43 cellular contexts compared by ENCODE assay signal in genomic region chrX:135170468-135170867, GRCh38. TPM values are rescaled to one million over a fixed set of nuclear protein-coding genes. Genes with fewer than 3 reads are reported as not detected.
"Had no signal": no experiment of that assay in that cellular context is flagged by ENCODE, and none has a peak within 500 bp of the region (broad histone marks: within the 10 kb centered on the region; RNA-seq: fewer than 3 reads in every experiment).

No MANE protein-coding gene starts in this region.

- H3K27ac Mint-ChIP-seq: activated naive CD4-positive, alpha-beta T cell treated with anti-CD3 and anti-CD28 coated beads for 36 hours; activated naive CD4-positive, alpha-beta T cell treated with anti-CD3 and anti-CD28 coated beads, Interleukin-2, amount 10 ng/mL, durations not matched to agents 7 days and 5 days; activated naive CD4-positive, alpha-beta T cell treated with anti-CD3 and anti-CD28 coated beads, Interleukin-2, amount 50 U/mL, for 24 hours; activated naive CD4-positive, alpha-beta T cell treated with anti-CD3 and anti-CD28 coated beads, Interleukin-2, amount 50 U/mL, for 72 hours; activated naive CD8-positive, alpha-beta T cell; activated naive CD8-positive, alpha-beta T cell treated with anti-CD3 and anti-CD28 coated beads for 36 hours; activated naive CD8-positive, alpha-beta T cell treated with anti-CD3 and anti-CD28 coated beads, Interleukin-2, amount 10 ng/mL, durations not matched to agents 7 days and 5 days; activated naive CD8-positive, alpha-beta T cell treated with anti-CD3 and anti-CD28 coated beads, Interleukin-2, amount 50 U/mL, for 24 hours; activated T-cell treated with anti-CD3 and anti-CD28 coated beads, Interleukin-2, amount 50 U/mL, for 72 hours; activated T-helper 1 cell treated with anti-CD3 and anti-CD28 coated beads, Interleukin-12 subunit alpha, Interleukin-12 subunit beta, Interleukin-2, Interleukin-4 antibody, amounts not matched to agents 30 ng/mL and 10 ng/mL and 1 ng/mL, durations not matched to agents 14 hours and 24 hours and 36 hours; activated T-helper 17 cell treated with anti-CD3 and anti-CD28 coated beads, Interleukin-2, amount 50 U/mL, for 72 hours; activated T-helper 2 cell treated with anti-CD3 and anti-CD28 coated beads, Interferon-gamma antibody, Interleukin-2, Interleukin-4, amounts not matched to agents 10 μg/mL and 5 μg/mL and 100 μg/mL, durations not matched to agents 14 hours and 24 hours and 36 hours; brain had no signal

- H3K27me3 ChIP-seq: adrenal gland, ascending aorta, body of pancreas, brain microvascular endothelial cell, cardiac muscle cell, colonic mucosa had no signal

- FAIRE-seq: astrocyte, bronchial epithelial cell, colon had no signal

- H3K9me3 ChIP-seq: adrenal gland, ascending aorta, body of pancreas, breast epithelium, colonic mucosa had no signal

- H3K4me3 Mint-ChIP-seq: activated naive CD4-positive, alpha-beta T cell treated with anti-CD3 and anti-CD28 coated beads for 36 hours; activated naive CD4-positive, alpha-beta T cell treated with anti-CD3 and anti-CD28 coated beads, Interleukin-2, amount 10 ng/mL, durations not matched to agents 7 days and 5 days; activated naive CD4-positive, alpha-beta T cell treated with anti-CD3 and anti-CD28 coated beads, Interleukin-2, amount 50 U/mL, for 24 hours; activated naive CD8-positive, alpha-beta T cell; activated naive CD8-positive, alpha-beta T cell treated with anti-CD3 and anti-CD28 coated beads for 36 hours; activated naive CD8-positive, alpha-beta T cell treated with anti-CD3 and anti-CD28 coated beads, Interleukin-2, amount 10 ng/mL, durations not matched to agents 7 days and 5 days; activated naive CD8-positive, alpha-beta T cell treated with anti-CD3 and anti-CD28 coated beads, Interleukin-2, amount 50 U/mL, for 24 hours; activated T-cell treated with anti-CD3 and anti-CD28 coated beads, Interleukin-2, amount 50 U/mL, for 4 hours; activated T-cell treated with anti-CD3 and anti-CD28 coated beads, Interleukin-2, amount 50 U/mL, for 72 hours; activated T-helper 1 cell treated with anti-CD3 and anti-CD28 coated beads, Interleukin-12 subunit alpha, Interleukin-12 subunit beta, Interleukin-2, Interleukin-4 antibody, amounts not matched to agents 30 ng/mL and 10 ng/mL and 1 ng/mL, durations not matched to agents 14 hours and 24 hours and 36 hours; activated T-helper 17 cell treated with anti-CD3 and anti-CD28 coated beads, Interleukin-2, amount 50 U/mL, for 72 hours; brain; central memory CD8-positive, alpha-beta T cell had no signal

- ATAC-seq: activated naive CD4-positive, alpha-beta T cell treated with anti-CD3 and anti-CD28 coated beads, Interleukin-2, amount 50 U/mL, for 72 hours; activated naive CD8-positive, alpha-beta T cell treated with anti-CD3 and anti-CD28 coated beads, Interleukin-2, amount 50 U/mL, for 24 hours; activated T-cell treated with anti-CD3 and anti-CD28 coated beads, Interleukin-2, amount 50 U/mL, for 4 hours; activated T-cell treated with anti-CD3 and anti-CD28 coated beads, Interleukin-2, amount 50 U/mL, for 72 hours; activated T-helper 17 cell treated with anti-CD3 and anti-CD28 coated beads, Interleukin-2, amount 50 U/mL, for 72 hours; body of pancreas had no signal

- H3K4me1 ChIP-seq: adrenal gland, ascending aorta, body of pancreas, breast epithelium, colonic mucosa had no signal

- H3K9me3 Mint-ChIP-seq: activated naive CD4-positive, alpha-beta T cell treated with anti-CD3 and anti-CD28 coated beads for 36 hours; activated naive CD4-positive, alpha-beta T cell treated with anti-CD3 and anti-CD28 coated beads, Interleukin-2, amount 10 ng/mL, durations not matched to agents 7 days and 5 days; activated naive CD4-positive, alpha-beta T cell treated with anti-CD3 and anti-CD28 coated beads, Interleukin-2, amount 50 U/mL, for 24 hours; activated naive CD4-positive, alpha-beta T cell treated with anti-CD3 and anti-CD28 coated beads, Interleukin-2, amount 50 U/mL, for 72 hours; activated naive CD8-positive, alpha-beta T cell treated with anti-CD3 and anti-CD28 coated beads for 36 hours; activated naive CD8-positive, alpha-beta T cell treated with anti-CD3 and anti-CD28 coated beads, Interleukin-2, amount 10 ng/mL, durations not matched to agents 7 days and 5 days; activated naive CD8-positive, alpha-beta T cell treated with anti-CD3 and anti-CD28 coated beads, Interleukin-2, amount 50 U/mL, for 24 hours; activated T-cell treated with anti-CD3 and anti-CD28 coated beads, Interleukin-2, amount 50 U/mL, for 4 hours; activated T-cell treated with anti-CD3 and anti-CD28 coated beads, Interleukin-2, amount 50 U/mL, for 72 hours; activated T-helper 1 cell treated with anti-CD3 and anti-CD28 coated beads, Interleukin-12 subunit alpha, Interleukin-12 subunit beta, Interleukin-2, Interleukin-4 antibody, amounts not matched to agents 30 ng/mL and 10 ng/mL and 1 ng/mL, durations not matched to agents 14 hours and 24 hours and 36 hours; activated T-helper 17 cell treated with anti-CD3 and anti-CD28 coated beads, Interleukin-2, amount 50 U/mL, for 72 hours; activated T-helper 2 cell treated with anti-CD3 and anti-CD28 coated beads, Interferon-gamma antibody, Interleukin-2, Interleukin-4, amounts not matched to agents 10 μg/mL and 5 μg/mL and 100 μg/mL, durations not matched to agents 14 hours and 24 hours and 36 hours; central memory CD8-positive, alpha-beta T cell had no signal

- H3K36me3 Mint-ChIP-seq: activated naive CD4-positive, alpha-beta T cell treated with anti-CD3 and anti-CD28 coated beads, Interleukin-2, amount 10 ng/mL, durations not matched to agents 7 days and 5 days; activated naive CD4-positive, alpha-beta T cell treated with anti-CD3 and anti-CD28 coated beads, Interleukin-2, amount 50 U/mL, for 24 hours; activated naive CD4-positive, alpha-beta T cell treated with anti-CD3 and anti-CD28 coated beads, Interleukin-2, amount 50 U/mL, for 72 hours; activated naive CD8-positive, alpha-beta T cell; activated naive CD8-positive, alpha-beta T cell treated with anti-CD3 and anti-CD28 coated beads for 36 hours; activated naive CD8-positive, alpha-beta T cell treated with anti-CD3 and anti-CD28 coated beads, Interleukin-2, amount 10 ng/mL, durations not matched to agents 7 days and 5 days; brain had no signal

- H3K27ac ChIP-seq: adrenal gland, ascending aorta, body of pancreas, brain microvascular endothelial cell, breast epithelium, cardiac muscle cell, colonic mucosa had no signal

- H3K27me3 Mint-ChIP-seq: brain had no signal

- H3K36me3 ChIP-seq: adrenal gland, ascending aorta, brain microvascular endothelial cell, breast epithelium, cardiac muscle cell, colonic mucosa had no signal

- H3K4me1 Mint-ChIP-seq: activated naive CD4-positive, alpha-beta T cell treated with anti-CD3 and anti-CD28 coated beads, Interleukin-2, amount 10 ng/mL, durations not matched to agents 7 days and 5 days; activated naive CD4-positive, alpha-beta T cell treated with anti-CD3 and anti-CD28 coated beads, Interleukin-2, amount 50 U/mL, for 24 hours; activated naive CD8-positive, alpha-beta T cell treated with anti-CD3 and anti-CD28 coated beads, Interleukin-2, amount 50 U/mL, for 24 hours; activated T-helper 17 cell treated with anti-CD3 and anti-CD28 coated beads, Interleukin-2, amount 50 U/mL, for 72 hours; brain had no signal

- H3K4me3 ChIP-seq: adrenal gland, ascending aorta, body of pancreas, breast epithelium, cardiac muscle cell, colonic mucosa had no signal

- DNase-seq: activated effector memory CD4-positive, alpha-beta T cell treated with anti-CD3 and anti-CD28 coated beads, Interleukin-2, amount 50 U/mL, for 16 hours; activated effector memory CD4-positive, alpha-beta T cell treated with Interleukin-2 at 50 U/mL for 16 hours; activated gamma-delta T cell; activated gamma-delta T cell treated with Interleukin-2 at 50 U/mL for 16 hours; activated naive CD4-positive, alpha-beta T cell; activated naive CD4-positive, alpha-beta T cell treated with anti-CD3 and anti-CD28 coated beads for 36 hours; activated naive CD4-positive, alpha-beta T cell treated with anti-CD3 and anti-CD28 coated beads, Interleukin-2, amount 10 ng/mL, durations not matched to agents 7 days and 5 days; activated naive CD4-positive, alpha-beta T cell treated with anti-CD3 and anti-CD28 coated beads, Interleukin-2, amount 50 U/mL, for 16 hours; activated naive CD4-positive, alpha-beta T cell treated with Interleukin-2 at 50 U/mL for 16 hours; activated naive CD8-positive, alpha-beta T cell treated with anti-CD3 and anti-CD28 coated beads for 36 hours; activated naive CD8-positive, alpha-beta T cell treated with anti-CD3 and anti-CD28 coated beads, Interleukin-2, amount 10 ng/mL, durations not matched to agents 7 days and 5 days; activated naive CD8-positive, alpha-beta T cell treated with anti-CD3 and anti-CD28 coated beads, Interleukin-2, amount 50 U/mL, for 24 hours; activated T-cell treated with anti-CD3 and anti-CD28 coated beads, Interleukin-2, amount 50 U/mL, for 4 hours; activated T-cell treated with anti-CD3 and anti-CD28 coated beads, Interleukin-2, amount 50 U/mL, for 48 hours; activated T-cell treated with anti-CD3 and anti-CD28 coated beads, Interleukin-2, amount 50 U/mL, for 72 hours; adrenal gland; amniotic stem cell; amygdala; anterior cingulate cortex; aorta; body of pancreas; brain microvascular endothelial cell; caudate nucleus; central memory CD4-positive, alpha-beta T cell; cerebellar nuclear complex; colonic mucosa had no signal

RNA-seq across cellular contexts. Expression of gene CT55, which starts 0.7 kb away (rescaled TPM):
- total RNA-seq: activated naive CD4-positive, alpha-beta T cell treated with anti-CD3 and anti-CD28 coated beads for 36 hours; activated naive CD4-positive, alpha-beta T cell treated with anti-CD3 and anti-CD28 coated beads, Interleukin-2, amount 50 U/mL, for 72 hours; activated naive CD8-positive, alpha-beta T cell treated with anti-CD3 and anti-CD28 coated beads for 36 hours; activated naive CD8-positive, alpha-beta T cell treated with anti-CD3 and anti-CD28 coated beads, Interleukin-2, amount 10 ng/mL, durations not matched to agents 7 days and 5 days; activated T-cell treated with anti-CD3 and anti-CD28 coated beads, Interleukin-2, amount 50 U/mL, for 4 hours; activated T-cell treated with anti-CD3 and anti-CD28 coated beads, Interleukin-2, amount 50 U/mL, for 72 hours; activated T-helper 1 cell treated with anti-CD3 and anti-CD28 coated beads, Interleukin-12 subunit alpha, Interleukin-12 subunit beta, Interleukin-2, Interleukin-4 antibody, amounts not matched to agents 30 ng/mL and 10 ng/mL and 1 ng/mL, durations not matched to agents 14 hours and 24 hours and 36 hours; activated T-helper 17 cell treated with anti-CD3 and anti-CD28 coated beads, Interleukin-2, amount 50 U/mL, for 72 hours; activated T-helper 2 cell treated with anti-CD3 and anti-CD28 coated beads, Interferon-gamma antibody, Interleukin-2, Interleukin-4, amounts not matched to agents 10 μg/mL and 5 μg/mL and 100 μg/mL, durations not matched to agents 14 hours and 24 hours and 36 hours; aorta; ascending aorta; astrocyte; body of pancreas; breast epithelium; bronchial epithelial cell; cardiac muscle cell; cardiac septum; cerebellum; colonic mucosa had no signal
- polyA plus RNA-seq: adipose tissue, aorta, cardiac muscle cell had no signal

RNA-seq across cellular contexts. Expression of gene ETDB, which starts 50.1 kb away (rescaled TPM):
- total RNA-seq: activated naive CD4-positive, alpha-beta T cell treated with anti-CD3 and anti-CD28 coated beads for 36 hours; activated naive CD4-positive, alpha-beta T cell treated with anti-CD3 and anti-CD28 coated beads, Interleukin-2, amount 50 U/mL, for 72 hours; activated naive CD8-positive, alpha-beta T cell treated with anti-CD3 and anti-CD28 coated beads for 36 hours; activated naive CD8-positive, alpha-beta T cell treated with anti-CD3 and anti-CD28 coated beads, Interleukin-2, amount 10 ng/mL, durations not matched to agents 7 days and 5 days; activated T-cell treated with anti-CD3 and anti-CD28 coated beads, Interleukin-2, amount 50 U/mL, for 4 hours; activated T-cell treated with anti-CD3 and anti-CD28 coated beads, Interleukin-2, amount 50 U/mL, for 72 hours; activated T-helper 1 cell treated with anti-CD3 and anti-CD28 coated beads, Interleukin-12 subunit alpha, Interleukin-12 subunit beta, Interleukin-2, Interleukin-4 antibody, amounts not matched to agents 30 ng/mL and 10 ng/mL and 1 ng/mL, durations not matched to agents 14 hours and 24 hours and 36 hours; activated T-helper 17 cell treated with anti-CD3 and anti-CD28 coated beads, Interleukin-2, amount 50 U/mL, for 72 hours; activated T-helper 2 cell treated with anti-CD3 and anti-CD28 coated beads, Interferon-gamma antibody, Interleukin-2, Interleukin-4, amounts not matched to agents 10 μg/mL and 5 μg/mL and 100 μg/mL, durations not matched to agents 14 hours and 24 hours and 36 hours; adrenal gland; aorta; ascending aorta; astrocyte; body of pancreas; breast epithelium; bronchial epithelial cell; cardiac muscle cell; cardiac septum; cerebellum; colonic mucosa had no signal
- polyA plus RNA-seq: adipose tissue, adrenal gland, aorta, cardiac muscle cell had no signal
